Comparison of ENCODE assay signal across 10 cellular contexts in genomic region chr10:28375399-28376354, GRCh38.
DNase-seq lines count a peak whose midpoint lies in the region; ATAC-seq, FAIRE-seq and TF ChIP-seq lines count a peak whose summit lies in the region.
"Had no signal": no experiment of that assay in that cellular context is flagged by ENCODE, and none has a peak within 500 bp of the region (broad histone marks: within the 10 kb centered on the region; RNA-seq: fewer than 3 reads in every experiment).

No MANE protein-coding gene starts in this region.

- intact Hi-C loops in gastrocnemius medialis (cut with DNase I; ENCODE audit: low total_unique reads) = no loop called here
- intact Hi-C loops in sigmoid colon (cut with DNase I) = no loop called here

- H3K27me3 ChIP-seq in gastrocnemius medialis = no peaks in the 10 kb centered on the region
- H3K27me3 ChIP-seq in sigmoid colon = no peaks in the 10 kb centered on the region
- H3K27me3 ChIP-seq: uterus had no signal

- H3K9me3 ChIP-seq in gastrocnemius medialis (no peaks in the 10 kb centered on the region), sigmoid colon (no peaks in the 10 kb centered on the region)
- H3K9me3 ChIP-seq: uterus had no signal

- H3K27ac ChIP-seq in gastrocnemius medialis (no peak overlapping the region), sigmoid colon (no peak overlapping the region)
- H3K27ac ChIP-seq: uterus had no signal

- TF ChIP-seq POLR2A in gastrocnemius medialis (IDR thresholded peaks at IDR 0.05) = no peak
- TF ChIP-seq POLR2A in sigmoid colon (IDR thresholded peaks at IDR 0.05) = no peak

- in situ Hi-C loops in gastrocnemius medialis (cut with MboI; ENCODE audit: low sequenced_read_pairs in 4 of 4) = loop anchor here in 3 of 4 donors (5.0 to 25.0 kb wide), 3 partner anchors 128 to 813 kb away; partner anchors contain the start of gene MKX (in 3 of the 3)

- no peaks in the 10 kb centered on the region for H3K4me1 ChIP-seq in gastrocnemius medialis
- no peaks in the 10 kb centered on the region for H3K4me1 ChIP-seq in sigmoid colon
- H3K4me1 ChIP-seq: uterus had no signal

- no peak for TF ChIP-seq EP300 in sigmoid colon (IDR thresholded peaks at IDR 0.05)

- DNase-seq in EH (ENCODE audit: low read depth) = peak; percentile 69
- peak; percentile 15 for DNase-seq in MV-4-11 (lab: John Stamatoyannopoulos, UW)
- DNase-seq in fibroblast of the aortic adventitia (ENCODE audit: low read depth) = peak; percentile 16
- DNase-seq in renal cortical epithelial cell (ENCODE audit: low read depth) = peak; percentile 74
- no peak for DNase-seq in gastrocnemius medialis
- DNase-seq in NCI-H526 (lab: John Stamatoyannopoulos, UW) = no peak
- DNase-seq in sigmoid colon = no peak
- DNase-seq in GM19239 (ENCODE audit: insufficient read length, low spot score) = no peak
- DNase-seq: NCI-H345 had no signal

- H3K4me3 ChIP-seq in fibroblast of the aortic adventitia (ENCODE audit: low read depth, low read length) (no peak overlapping the region), gastrocnemius medialis (no peak overlapping the region), sigmoid colon (no peak overlapping the region)
- H3K4me3 ChIP-seq: uterus had no signal

- no peaks in the 10 kb centered on the region for H3K36me3 ChIP-seq in gastrocnemius medialis
- H3K36me3 ChIP-seq in sigmoid colon = no peaks in the 10 kb centered on the region
- H3K36me3 ChIP-seq: uterus had no signal

- ATAC-seq in gastrocnemius medialis = no peak

- no peak for FAIRE-seq in GM19239 (lab: Jason Lieb, UNC)

- 34 to 75% methylated on average over 10 of the region's 10 CpGs for WGBS in sigmoid colon, 2 donors

- TF ChIP-seq CTCF in fibroblast of the aortic adventitia (IDR thresholded peaks at IDR 0.05; ENCODE audit: insufficient read depth, low read length) (no peak), gastrocnemius medialis (IDR thresholded peaks at IDR 0.05 in 4 of 5, conservative IDR thresholded peaks at IDR 0.05 in 1 of 5) (no peak), sigmoid colon (IDR thresholded peaks at IDR 0.05) (no peak)

Comparison
In these comparisons a context has a peak if more than half of its experiments do, and no peak if none do; other contexts are left out.
1. DNase-seq: peak in EH (single experiment), MV-4-11 (single experiment), fibroblast of the aortic adventitia (single experiment) and renal cortical epithelial cell (single experiment); none in gastrocnemius medialis (0 of 2), NCI-H526 (0 of 2), sigmoid colon (single experiment) and GM19239 (single experiment).